In genomic region chr6:40924832-40925231, GRCh38 we compare ENCODE assay signal across 34 cellular contexts.
"Had no signal": no experiment of that assay in that cellular context is flagged by ENCODE, and none has a peak within 500 bp of the region (broad histone marks: within the 10 kb centered on the region; RNA-seq: fewer than 3 reads in every experiment).

No MANE protein-coding gene starts in this region.

- H3K4me3 ChIP-seq: adrenal gland, body of pancreas, breast epithelium had no signal

- H3K9me3 ChIP-seq: adrenal gland, body of pancreas, breast epithelium had no signal

- H3K36me3 Mint-ChIP-seq: activated CD8-positive, alpha-beta memory T cell treated with anti-CD3 and anti-CD28 coated beads, Interleukin-2, amount 10 ng/mL, durations not matched to agents 7 days and 5 days; activated naive CD4-positive, alpha-beta T cell treated with anti-CD3 and anti-CD28 coated beads, Interleukin-2, amount 50 U/mL, for 72 hours; activated naive CD8-positive, alpha-beta T cell treated with anti-CD3 and anti-CD28 coated beads for 36 hours; WTC11 had no signal

- ATAC-seq: activated CD4-positive, alpha-beta T cell treated with anti-CD3 and anti-CD28 coated beads for 36 hours; activated CD4-positive, CD25-positive, alpha-beta regulatory T cell treated with anti-CD3 and anti-CD28 coated beads, Interleukin-2, amount 50 U/mL, for 24 hours; activated CD8-positive, alpha-beta memory T cell treated with anti-CD3 and anti-CD28 coated beads, Interleukin-2, amount 10 ng/mL, durations not matched to agents 7 days and 5 days; activated CD8-positive, alpha-beta T cell treated with anti-CD3 and anti-CD28 coated beads, Interleukin-2, amount 10 ng/mL, durations not matched to agents 7 days and 5 days; activated naive CD4-positive, alpha-beta T cell treated with anti-CD3 and anti-CD28 coated beads, Interleukin-2, amount 50 U/mL, for 72 hours; body of pancreas; WTC11 had no signal

- H3K9me3 Mint-ChIP-seq: activated CD4-positive, alpha-beta memory T cell treated with anti-CD3 and anti-CD28 coated beads, Interleukin-2, amount 10 ng/mL, durations not matched to agents 7 days and 5 days; activated CD4-positive, alpha-beta T cell treated with anti-CD3 and anti-CD28 coated beads, Interleukin-2, amount 10 ng/mL, durations not matched to agents 7 days and 5 days; activated naive CD4-positive, alpha-beta T cell treated with anti-CD3 and anti-CD28 coated beads for 36 hours; activated naive CD4-positive, alpha-beta T cell treated with anti-CD3 and anti-CD28 coated beads, Interleukin-2, amount 50 U/mL, for 72 hours; activated naive CD8-positive, alpha-beta T cell treated with anti-CD3 and anti-CD28 coated beads for 36 hours; activated T-cell treated with anti-CD3 and anti-CD28 coated beads, Interleukin-2, amount 50 U/mL, for 24 hours; T-helper 1 cell treated with Interleukin-12 subunit alpha and Interleukin-12 subunit beta and Interleukin-4 antibody, amounts not matched to agents 30 μg/mL and 1 μg/mL, for 36 hours; T-helper 2 cell treated with Interferon-gamma antibody and Interleukin-4, amounts not matched to agents 5 μg/mL and 100 μg/mL, for 36 hours; WTC11 had no signal

- DNase-seq: activated CD4-positive, alpha-beta memory T cell treated with anti-CD3 and anti-CD28 coated beads, Interleukin-2, amount 10 ng/mL, durations not matched to agents 7 days and 5 days; activated CD4-positive, alpha-beta T cell treated with anti-CD3 and anti-CD28 coated beads for 1 hour; activated CD4-positive, alpha-beta T cell treated with anti-CD3 and anti-CD28 coated beads for 36 hours; activated CD4-positive, alpha-beta T cell treated with anti-CD3 and anti-CD28 coated beads for 48 hours; activated CD4-positive, alpha-beta T cell treated with anti-CD3 and anti-CD28 coated beads, Interleukin-2, amount 10 ng/mL, durations not matched to agents 7 days and 5 days; activated CD4-positive, alpha-beta T cell treated with anti-CD3 and anti-CD28 coated beads, Interleukin-2, amount 50 U/mL, for 48 hours; activated CD4-positive, CD25-positive, alpha-beta regulatory T cell; activated CD8-positive, alpha-beta memory T cell treated with anti-CD3 and anti-CD28 coated beads, Interleukin-2, amount 10 ng/mL, durations not matched to agents 7 days and 5 days; activated CD8-positive, alpha-beta memory T cell treated with anti-CD3 and anti-CD28 coated beads, Interleukin-2, amount 50 U/mL, for 48 hours; activated CD8-positive, alpha-beta T cell treated with anti-CD3 and anti-CD28 coated beads, Interleukin-2, amount 10 ng/mL, durations not matched to agents 7 days and 5 days; activated effector memory CD4-positive, alpha-beta T cell treated with anti-CD3 and anti-CD28 coated beads, Interleukin-2, amount 50 U/mL, for 16 hours; activated gamma-delta T cell treated with Interleukin-2 at 50 U/mL for 16 hours; activated naive CD4-positive, alpha-beta T cell; activated naive CD4-positive, alpha-beta T cell treated with anti-CD3 and anti-CD28 coated beads for 36 hours; activated naive CD4-positive, alpha-beta T cell treated with anti-CD3 and anti-CD28 coated beads, Interleukin-2, amount 50 U/mL, for 16 hours; activated naive CD8-positive, alpha-beta T cell treated with anti-CD3 and anti-CD28 coated beads for 36 hours; activated T-cell treated with anti-CD3 and anti-CD28 coated beads, Interleukin-2, amount 50 U/mL, for 24 hours; activated T-cell treated with anti-CD3 and anti-CD28 coated beads, Interleukin-2, amount 50 U/mL, for 48 hours; adrenal gland; amniotic stem cell; aorta; body of pancreas; brain microvascular endothelial cell; central memory CD4-positive, alpha-beta T cell; T-helper 1 cell; T-helper 2 cell; T-helper 9 cell; WERI-Rb-1 had no signal

- H3K27me3 ChIP-seq: adrenal gland, body of pancreas, brain microvascular endothelial cell had no signal

- H3K27ac Mint-ChIP-seq: activated CD4-positive, alpha-beta memory T cell treated with anti-CD3 and anti-CD28 coated beads, Interleukin-2, amount 10 ng/mL, durations not matched to agents 7 days and 5 days; activated CD4-positive, alpha-beta T cell treated with anti-CD3 and anti-CD28 coated beads for 36 hours; activated CD4-positive, alpha-beta T cell treated with anti-CD3 and anti-CD28 coated beads, Interleukin-2, amount 10 ng/mL, durations not matched to agents 7 days and 5 days; activated CD8-positive, alpha-beta memory T cell treated with anti-CD3 and anti-CD28 coated beads, Interleukin-2, amount 10 ng/mL, durations not matched to agents 7 days and 5 days; activated CD8-positive, alpha-beta T cell treated with anti-CD3 and anti-CD28 coated beads, Interleukin-2, amount 10 ng/mL, durations not matched to agents 7 days and 5 days; activated naive CD4-positive, alpha-beta T cell treated with anti-CD3 and anti-CD28 coated beads for 36 hours; activated naive CD4-positive, alpha-beta T cell treated with anti-CD3 and anti-CD28 coated beads, Interleukin-2, amount 50 U/mL, for 72 hours; activated naive CD8-positive, alpha-beta T cell treated with anti-CD3 and anti-CD28 coated beads for 36 hours; activated T-cell treated with anti-CD3 and anti-CD28 coated beads, Interleukin-2, amount 50 U/mL, for 24 hours; T-helper 1 cell treated with Interleukin-12 subunit alpha and Interleukin-12 subunit beta and Interleukin-4 antibody, amounts not matched to agents 30 μg/mL and 1 μg/mL, for 36 hours; T-helper 2 cell treated with Interferon-gamma antibody and Interleukin-4, amounts not matched to agents 5 μg/mL and 100 μg/mL, for 36 hours; WTC11 had no signal

- H3K4me3 Mint-ChIP-seq: activated CD4-positive, alpha-beta memory T cell treated with anti-CD3 and anti-CD28 coated beads, Interleukin-2, amount 10 ng/mL, durations not matched to agents 7 days and 5 days; activated CD4-positive, alpha-beta T cell treated with anti-CD3 and anti-CD28 coated beads for 36 hours; activated CD4-positive, alpha-beta T cell treated with anti-CD3 and anti-CD28 coated beads, Interleukin-2, amount 10 ng/mL, durations not matched to agents 7 days and 5 days; activated CD8-positive, alpha-beta memory T cell treated with anti-CD3 and anti-CD28 coated beads, Interleukin-2, amount 10 ng/mL, durations not matched to agents 7 days and 5 days; activated CD8-positive, alpha-beta T cell treated with anti-CD3 and anti-CD28 coated beads, Interleukin-2, amount 10 ng/mL, durations not matched to agents 7 days and 5 days; activated naive CD4-positive, alpha-beta T cell treated with anti-CD3 and anti-CD28 coated beads for 36 hours; activated naive CD8-positive, alpha-beta T cell treated with anti-CD3 and anti-CD28 coated beads for 36 hours; activated T-cell treated with anti-CD3 and anti-CD28 coated beads, Interleukin-2, amount 50 U/mL, for 24 hours; T-helper 1 cell treated with Interleukin-12 subunit alpha and Interleukin-12 subunit beta and Interleukin-4 antibody, amounts not matched to agents 30 μg/mL and 1 μg/mL, for 36 hours; T-helper 2 cell treated with Interferon-gamma antibody and Interleukin-4, amounts not matched to agents 5 μg/mL and 100 μg/mL, for 36 hours; WTC11 had no signal

- H3K4me1 ChIP-seq: adrenal gland, body of pancreas, breast epithelium had no signal

- H3K4me1 Mint-ChIP-seq: activated CD4-positive, alpha-beta memory T cell treated with anti-CD3 and anti-CD28 coated beads, Interleukin-2, amount 10 ng/mL, durations not matched to agents 7 days and 5 days; activated CD4-positive, alpha-beta T cell treated with anti-CD3 and anti-CD28 coated beads for 36 hours; activated CD4-positive, alpha-beta T cell treated with anti-CD3 and anti-CD28 coated beads, Interleukin-2, amount 10 ng/mL, durations not matched to agents 7 days and 5 days; activated CD8-positive, alpha-beta memory T cell treated with anti-CD3 and anti-CD28 coated beads, Interleukin-2, amount 10 ng/mL, durations not matched to agents 7 days and 5 days; activated naive CD8-positive, alpha-beta T cell treated with anti-CD3 and anti-CD28 coated beads for 36 hours had no signal

- H3K27ac ChIP-seq: adrenal gland, body of pancreas, brain microvascular endothelial cell, breast epithelium, WERI-Rb-1 had no signal

- H3K36me3 ChIP-seq: adrenal gland, brain microvascular endothelial cell, breast epithelium, WERI-Rb-1 had no signal
